In genomic region chr18:32271649-32272324, GRCh38 we compare ENCODE assay signal across 8 cellular contexts.
A peak's percentile ranks its signal among the peaks of the same experiment; 100 is the strongest.
DNase-seq lines count a peak whose midpoint lies in the region; ATAC-seq and TF ChIP-seq lines count a peak whose summit lies in the region.

No MANE protein-coding gene starts in this region.

- ATAC-seq in GM18511 (IDR thresholded peaks at IDR 0.05; ENCODE audit: unreplicated experiment) (peak; percentile 89), HG03045 (IDR thresholded peaks at IDR 0.05; ENCODE audit: unreplicated experiment) (peak; percentile 64), left colon (peak; percentile 65), upper lobe of left lung (ENCODE audit: low FRiP score in 2 of 2) (peak; percentile 49 to 83)

- no peak overlapping the region for H3K27ac ChIP-seq in CD4-positive, alpha-beta memory T cell (ENCODE audit: low read depth, low read length)
- no peak overlapping the region for H3K27ac ChIP-seq in upper lobe of left lung

- H3K4me1 ChIP-seq in CD4-positive, alpha-beta memory T cell (ENCODE audit: insufficient read depth, low read length): no peaks in the 10 kb centered on the region
- peaks cover 0 to under 1% (median 0%) of the 10 kb centered on the region in 4 donors for H3K4me1 ChIP-seq in upper lobe of left lung

- WGBS in upper lobe of left lung, 2 donors: 63 to 73% methylated on average over 6 of the region's 6 CpGs

- intact Hi-C loops in CD4-positive, alpha-beta memory T cell (cut with micrococcal nuclease): loop anchor here (1.0 kb wide), 1 partner anchor 281 kb away; no protein-coding TSS in a partner anchor
- intact Hi-C loops in left colon (cut with DNase I, micrococcal nuclease): loop anchor here in 1 of 2 donors (5.0 kb wide), 2 partner anchors 201 to 281 kb away; partner anchors contain the start of gene GAREM1

- DNase-seq in CD4-positive, alpha-beta memory T cell: peak in 4 of 5 donors; percentile 6 to 17 (median 11)
- DNase-seq in NCI-H446 treated with DMSO at 0.1 percent for 48 hours (lab: John Stamatoyannopoulos, UW) (peak; percentile 16), T47D (ENCODE audit: low read depth in 1 of 2, low spot score in 1 of 2) (peak; percentile 31 to 45), left colon (no peak), upper lobe of left lung (no peak)
- DNase-seq in activated CD4-positive, CD25-positive, alpha-beta regulatory T cell (lab: John Stamatoyannopoulos, UW): no peak

- H3K27me3 ChIP-seq in CD4-positive, alpha-beta memory T cell (ENCODE audit: insufficient read depth, low read length): no peaks in the 10 kb centered on the region
- no peaks in the 10 kb centered on the region for H3K27me3 ChIP-seq in upper lobe of left lung

- H3K27ac Mint-ChIP-seq in CD4-positive, alpha-beta memory T cell: no peak overlapping the region

- H3K36me3 ChIP-seq in CD4-positive, alpha-beta memory T cell (ENCODE audit: insufficient read depth, low read length): no peaks in the 10 kb centered on the region
- H3K36me3 ChIP-seq in upper lobe of left lung: peaks cover 0 to 12% (median 0%) of the 10 kb centered on the region in 4 donors

- H3K4me1 Mint-ChIP-seq in CD4-positive, alpha-beta memory T cell: no peaks in the 10 kb centered on the region

- TF ChIP-seq EP300 in upper lobe of left lung (IDR thresholded peaks at IDR 0.05): no peak

- no peak overlapping the region for H3K4me3 ChIP-seq in CD4-positive, alpha-beta memory T cell (ENCODE audit: low read length in 2 of 2)
- H3K4me3 ChIP-seq in upper lobe of left lung: no peak overlapping the region

- CTCF ChIA-PET in CD4-positive, alpha-beta memory T cell (lab: Charles Lee; ENCODE audit: partially characterized antibody): interaction anchor here (0.8 to 2.8 kb wide), 11 partner anchors 8 to 280 kb away, joined by 3 to 11 read pairs (median 4); partner anchors contain the start of gene GAREM1

- no peaks in the 10 kb centered on the region for H3K36me3 Mint-ChIP-seq in CD4-positive, alpha-beta memory T cell

- peaks cover 11 to 13% of the 10 kb centered on the region in 2 donors for H3K27me3 Mint-ChIP-seq in CD4-positive, alpha-beta memory T cell

- POLR2A ChIA-PET in CD4-positive, alpha-beta memory T cell (lab: Charles Lee; ENCODE audit: partially characterized antibody): no interaction called here

- in situ Hi-C loops in T47D (cut with HindIII; ENCODE audit: low pct_unique_long_range_greater_than_20kb, low sequenced_read_pairs): no loop called here

- TF ChIP-seq CTCF in upper lobe of left lung (IDR thresholded peaks at IDR 0.05): peak; percentile 13 to 73 (median 48)

- no peak for TF ChIP-seq POLR2A in upper lobe of left lung (IDR thresholded peaks at IDR 0.05)

- peaks cover 0 to 2% (median 0%) of the 10 kb centered on the region in 8 donors for H3K9me3 Mint-ChIP-seq in CD4-positive, alpha-beta memory T cell

- H3K4me3 Mint-ChIP-seq in CD4-positive, alpha-beta memory T cell: no peak overlapping the region

- no peaks in the 10 kb centered on the region for H3K9me3 ChIP-seq in CD4-positive, alpha-beta memory T cell (ENCODE audit: control insufficient read depth in 1 of 2, low read length in 2 of 2)
- no peaks in the 10 kb centered on the region for H3K9me3 ChIP-seq in upper lobe of left lung

Comparison
In these comparisons a context has a peak if more than half of its experiments do, and no peak if none do; other contexts are left out.
1. DNase-seq: peak in CD4-positive, alpha-beta memory T cell (4 of 5), NCI-H446 treated with DMSO at 0.1 percent for 48 hours (single experiment) and T47D (2 of 2); none in left colon (0 of 2), upper lobe of left lung (0 of 2) and activated CD4-positive, CD25-positive, alpha-beta regulatory T cell (0 of 4).
2. Peak in every context shown above with its lines, with median percentiles within 50 percentile points of each other: ATAC-seq.